In genomic region chr5:143208365-143208641, GRCh38 we compare ENCODE assay signal across 19 cellular contexts.
"Had no signal": no experiment of that assay in that cellular context is flagged by ENCODE, and none has a peak within 500 bp of the region (broad histone marks: within the 10 kb centered on the region; RNA-seq: fewer than 3 reads in every experiment).

No MANE protein-coding gene starts in this region.

- DNase-seq: activated CD4-positive, alpha-beta T cell treated with anti-CD3 and anti-CD28 coated beads for 1 hour; activated CD8-positive, alpha-beta memory T cell treated with anti-CD3 and anti-CD28 coated beads for 24 hours; activated effector memory CD4-positive, alpha-beta T cell treated with anti-CD3 and anti-CD28 coated beads, Interleukin-2, amount 50 U/mL, for 16 hours; activated T-cell treated with anti-CD3 and anti-CD28 coated beads, Interleukin-2, amount 50 U/mL, for 72 hours; cerebellar nuclear complex; effector CD8-positive, alpha-beta T cell; hippocampal formation; left colon; lower lobe of right lung; occipital lobe; stimulated activated CD4-positive, alpha-beta T cell treated with anti-CD3 and anti-CD28 coated beads, Interleukin-4, amount 100 ng/mL, for 24 hours; stomach; upper lobe of right lung; WERI-Rb-1 had no signal

- H3K9me3 ChIP-seq: adrenal gland, breast epithelium, esophagus muscularis mucosa, lower lobe of right lung, right atrium auricular region, stomach, testis, upper lobe of right lung had no signal

- H3K27ac ChIP-seq: adrenal gland, breast epithelium, lower lobe of right lung, upper lobe of right lung, WERI-Rb-1 had no signal

- H3K4me3 ChIP-seq: adrenal gland, breast epithelium, esophagus muscularis mucosa, lower lobe of right lung, right atrium auricular region, stomach, testis, upper lobe of right lung had no signal

- H3K27me3 ChIP-seq: adrenal gland, breast epithelium, esophagus muscularis mucosa, right atrium auricular region, stomach, testis, upper lobe of right lung had no signal

- H3K4me1 ChIP-seq: adrenal gland, breast epithelium, testis had no signal

- H3K36me3 ChIP-seq: adrenal gland, breast epithelium, esophagus muscularis mucosa, lower lobe of right lung, right atrium auricular region, upper lobe of right lung, WERI-Rb-1 had no signal
